8 cellular contexts compared by ENCODE assay signal in genomic region chr14:81400202-81400678, GRCh38. TPM values are rescaled to one million over a fixed set of nuclear protein-coding genes. Genes with fewer than 3 reads are reported as not detected.
DNase-seq lines count a peak whose midpoint lies in the region; ATAC-seq and TF ChIP-seq lines count a peak whose summit lies in the region.

A gene with protein sequence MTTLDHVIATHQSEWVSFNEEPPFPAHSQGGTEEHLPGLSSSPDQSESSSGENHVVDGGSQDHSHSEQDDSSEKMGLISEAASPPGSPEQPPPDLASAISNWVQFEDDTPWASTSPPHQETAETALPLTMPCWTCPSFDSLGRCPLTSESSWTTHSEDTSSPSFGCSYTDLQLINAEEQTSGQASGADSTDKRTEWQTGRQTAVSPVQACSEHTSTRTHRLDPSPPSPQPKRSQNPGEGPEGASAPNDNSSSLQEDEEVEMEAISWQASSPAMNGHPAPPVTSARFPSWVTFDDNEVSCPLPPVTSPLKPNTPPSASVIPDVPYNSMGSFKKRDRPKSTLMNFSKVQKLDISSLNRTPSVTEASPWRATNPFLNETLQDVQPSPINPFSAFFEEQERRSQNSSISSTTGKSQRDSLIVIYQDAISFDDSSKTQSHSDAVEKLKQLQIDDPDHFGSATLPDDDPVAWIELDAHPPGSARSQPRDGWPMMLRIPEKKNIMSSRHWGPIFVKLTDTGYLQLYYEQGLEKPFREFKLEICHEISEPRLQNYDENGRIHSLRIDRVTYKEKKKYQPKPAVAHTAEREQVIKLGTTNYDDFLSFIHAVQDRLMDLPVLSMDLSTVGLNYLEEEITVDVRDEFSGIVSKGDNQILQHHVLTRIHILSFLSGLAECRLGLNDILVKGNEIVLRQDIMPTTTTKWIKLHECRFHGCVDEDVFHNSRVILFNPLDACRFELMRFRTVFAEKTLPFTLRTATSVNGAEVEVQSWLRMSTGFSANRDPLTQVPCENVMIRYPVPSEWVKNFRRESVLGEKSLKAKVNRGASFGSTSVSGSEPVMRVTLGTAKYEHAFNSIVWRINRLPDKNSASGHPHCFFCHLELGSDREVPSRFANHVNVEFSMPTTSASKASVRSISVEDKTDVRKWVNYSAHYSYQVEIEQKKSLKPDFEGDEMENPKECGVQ (minus strand): TSS chr14:81400324. CDS start chr14:81398382, 1,942 bp downstream.

- no peak for TF ChIP-seq CTCF in RWPE1 (conservative IDR thresholded peaks at IDR 0.05; ENCODE audit: low read depth)
- TF ChIP-seq CTCF in esophagus squamous epithelium (IDR thresholded peaks at IDR 0.05): no peak
- no peak for TF ChIP-seq CTCF in prostate gland (IDR thresholded peaks at IDR 0.05)

- H3K9me3 ChIP-seq in esophagus squamous epithelium: no peaks in the 10 kb centered on the region
- H3K9me3 ChIP-seq in prostate gland: no peaks in the 10 kb centered on the region

- CTCF ChIA-PET in HEK293T (lab: Yijun Ruan, JAX) (no interaction called here), RWPE1 (lab: Yijun Ruan, JAX) (no interaction called here)

- H3K27ac ChIP-seq in RWPE1 (peak within 1 kb of the TSS; percentile 95), esophagus squamous epithelium (peak within 1 kb of the TSS; percentile 85 to 88 (median 86)), prostate gland (peak within 1 kb of the TSS; percentile 19 to 48)

- 17 to 18% methylated on average over 5 of the region's 5 CpGs for WGBS in esophagus squamous epithelium, 2 donors
- 30% methylated on average over 5 of the region's 5 CpGs for WGBS in prostate gland

- intact Hi-C loops in esophagus squamous epithelium (cut with DNase I): no loop called here
- intact Hi-C loops in prostate gland (cut with DNase I): no loop called here

- TF ChIP-seq POLR2A in esophagus squamous epithelium (IDR thresholded peaks at IDR 0.05) (no peak), prostate gland (IDR thresholded peaks at IDR 0.05) (no peak)

- POLR2A ChIA-PET in HEK293T (lab: Yijun Ruan, JAX) (no interaction called here), RWPE1 (lab: Yijun Ruan, JAX; ENCODE audit: low non-redundant PET) (no interaction called here)

- no peak for ATAC-seq in GM18520 (IDR thresholded peaks at IDR 0.05; ENCODE audit: unreplicated experiment)
- ATAC-seq in HG03159 (IDR thresholded peaks at IDR 0.05; ENCODE audit: unreplicated experiment): no peak

- H3K36me3 ChIP-seq in esophagus squamous epithelium: peaks cover 0 to 8% (median 0%) of the 10 kb centered on the region in 3 donors
- no peaks in the 10 kb centered on the region for H3K36me3 ChIP-seq in prostate gland

- H3K4me3 ChIP-seq in esophagus squamous epithelium: peak within 1 kb of the TSS in 3 of 4 donors; percentile 8 to 25 (median 10)
- no peak within 1 kb of the TSS for H3K4me3 ChIP-seq in prostate gland

- peak; percentile 7 for DNase-seq in AG08396 (ENCODE audit: low spot score)
- peak; percentile 35 for DNase-seq in HEK293T (ENCODE audit: extremely low spot score)
- DNase-seq in RWPE1 (ENCODE audit: low spot score): peak; percentile 82
- no peak for DNase-seq in esophagus squamous epithelium (lab: John Stamatoyannopoulos, UW)
- peak; percentile 44 for DNase-seq in prostate gland (ENCODE audit: low spot score)
- DNase-seq in NCI-H1436 treated with DMSO at 0.1 percent for 48 hours (lab: John Stamatoyannopoulos, UW): no peak

- H3K4me1 ChIP-seq in esophagus squamous epithelium (peaks cover 15 to 60% (median 20%) of the 10 kb centered on the region in 3 donors), prostate gland (replicated peaks) (peaks cover 6% of the 10 kb centered on the region)

- H3K27me3 ChIP-seq in esophagus squamous epithelium (no peaks in the 10 kb centered on the region), prostate gland (replicated peaks; ENCODE audit: insufficient read depth) (no peaks in the 10 kb centered on the region)

TF ChIP-seq in HEK293T, 16 proteins besides CTCF, POLR2A, EP300 and RAD21:
- TF ChIP-seq BHLHE40 (IDR thresholded peaks at IDR 0.05; ENCODE audit: borderline replicate concordance) (no peak), FOXK2 (IDR thresholded peaks at IDR 0.05) (no peak), SUZ12 (IDR thresholded peaks at IDR 0.05) (no peak), ELF4 (IDR thresholded peaks at IDR 0.05) (no peak), HDGF (IDR thresholded peaks at IDR 0.05; ENCODE audit: borderline replicate concordance) (no peak), LEF1 (IDR thresholded peaks at IDR 0.05; ENCODE audit: borderline replicate concordance) (no peak), NFRKB (IDR thresholded peaks at IDR 0.05) (no peak), ZNF384 (IDR thresholded peaks at IDR 0.05) (peak; percentile 92), FOXM1 (IDR thresholded peaks at IDR 0.05; ENCODE audit: borderline replicate concordance) (no peak)
- TF ChIP-seq, protein P1, sequence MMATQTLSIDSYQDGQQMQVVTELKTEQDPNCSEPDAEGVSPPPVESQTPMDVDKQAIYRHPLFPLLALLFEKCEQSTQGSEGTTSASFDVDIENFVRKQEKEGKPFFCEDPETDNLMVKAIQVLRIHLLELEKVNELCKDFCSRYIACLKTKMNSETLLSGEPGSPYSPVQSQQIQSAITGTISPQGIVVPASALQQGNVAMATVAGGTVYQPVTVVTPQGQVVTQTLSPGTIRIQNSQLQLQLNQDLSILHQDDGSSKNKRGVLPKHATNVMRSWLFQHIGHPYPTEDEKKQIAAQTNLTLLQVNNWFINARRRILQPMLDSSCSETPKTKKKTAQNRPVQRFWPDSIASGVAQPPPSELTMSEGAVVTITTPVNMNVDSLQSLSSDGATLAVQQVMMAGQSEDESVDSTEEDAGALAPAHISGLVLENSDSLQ (IDR thresholded peaks at IDR 0.05): peak; percentile 91

RNA-seq across cellular contexts. Expression of the gene that starts here (rescaled TPM):
- total RNA-seq in esophagus squamous epithelium (10 to 100 TPM; 58.7 to 71.6 (median 67.1) TPM), prostate gland (10 to 100 TPM; 12.7 to 23.8 TPM)

Comparison
In these comparisons a context has a peak if more than half of its experiments do, and no peak if none do; other contexts are left out.
1. DNase-seq: peak in AG08396 (single experiment), HEK293T (single experiment), RWPE1 (single experiment) and prostate gland (single experiment); none in esophagus squamous epithelium (single experiment) and NCI-H1436 treated with DMSO at 0.1 percent for 48 hours (single experiment).
2. H3K27ac ChIP-seq: peak in every context shown above with its lines; median percentile 95 in RWPE1; 86 in esophagus squamous epithelium; 34 in prostate gland.
3. H3K4me3 ChIP-seq: peak in esophagus squamous epithelium (3 of 4); none in prostate gland (0 of 2).